In genomic region chr17:61574542-61575351, GRCh38 we compare ENCODE assay signal across 8 cellular contexts. TPM values are rescaled to one million over a fixed set of nuclear protein-coding genes. Genes with fewer than 3 reads are reported as not detected.
DNase-seq lines count a peak whose midpoint lies in the region; ATAC-seq and TF ChIP-seq lines count a peak whose summit lies in the region.

No MANE protein-coding gene starts in this region.

- no peak for TF ChIP-seq EP300 in esophagus muscularis mucosa (IDR thresholded peaks at IDR 0.05)

- H3K4me1 ChIP-seq in heart right ventricle (no peaks in the 10 kb centered on the region), esophagus muscularis mucosa (peaks cover 0 to 4% (median 0%) of the 10 kb centered on the region in 4 donors), vagina (peaks cover 5% of the 10 kb centered on the region)

- intact Hi-C loops in heart right ventricle (cut with DNase I) = no loop called here
- intact Hi-C loops in left cardiac atrium (cut with DNase I) = no loop called here
- intact Hi-C loops in esophagus muscularis mucosa (cut with DNase I) = no loop called here
- intact Hi-C loops in sciatic nerve (cut with DNase I) = no loop called here
- intact Hi-C loops in vagina (cut with DNase I) = no loop called here

- H3K9me3 ChIP-seq in heart right ventricle (peaks cover 0 to 15% (median 6%) of the 10 kb centered on the region in 11 donors), esophagus muscularis mucosa (peaks cover 0 to 6% (median 4%) of the 10 kb centered on the region in 4 donors), vagina (no peaks in the 10 kb centered on the region)

- no peak overlapping the region for H3K27ac ChIP-seq in heart right ventricle
- H3K27ac ChIP-seq in esophagus muscularis mucosa (replicated peaks in 1 of 4) = no peak overlapping the region
- H3K27ac ChIP-seq in vagina = no peak overlapping the region

- peak in 5 of 9 donors; percentile 10 to 32 (median 26) for TF ChIP-seq CTCF in heart right ventricle (IDR thresholded peaks at IDR 0.05)
- peak; percentile 15 to 26 (median 19) for TF ChIP-seq CTCF in esophagus muscularis mucosa (IDR thresholded peaks at IDR 0.05)
- peak in 1 of 3 experiments; percentile 14 for TF ChIP-seq CTCF in vagina (IDR thresholded peaks at IDR 0.05)

- ATAC-seq in heart right ventricle (no peak), left cardiac atrium (no peak), sciatic nerve (peak; percentile 59), HG02970 (IDR thresholded peaks at IDR 0.05; ENCODE audit: low FRiP score, unreplicated experiment) (no peak)

- H3K4me3 ChIP-seq in heart right ventricle (no peak overlapping the region), esophagus muscularis mucosa (no peak overlapping the region), vagina (no peak overlapping the region)

- no peak for DNase-seq in heart right ventricle
- no peak for DNase-seq in left cardiac atrium
- peak; percentile 6 for DNase-seq in NCI-H526 treated with DMSO at 0.1 percent for 48 hours (lab: John Stamatoyannopoulos, UW)
- no peak for DNase-seq in esophagus muscularis mucosa (ENCODE audit: extremely low spot score)
- DNase-seq in sciatic nerve (ENCODE audit: low spot score) = no peak
- no peak for DNase-seq in NCI-H1048 (lab: John Stamatoyannopoulos, UW)
- DNase-seq in vagina (ENCODE audit: extremely low spot score in 2 of 2) = no peak

- TF ChIP-seq POLR2A in esophagus muscularis mucosa (IDR thresholded peaks at IDR 0.05; ENCODE audit: low read depth) (no peak), vagina (IDR thresholded peaks at IDR 0.05) (no peak)

- 30 to 31% methylated on average over 9 of the region's 9 CpGs for WGBS in heart right ventricle, 2 donors
- 26% methylated on average over 9 of the region's 9 CpGs for WGBS in esophagus muscularis mucosa

- H3K36me3 ChIP-seq in heart right ventricle (no peaks in the 10 kb centered on the region), esophagus muscularis mucosa (no peaks in the 10 kb centered on the region), vagina (no peaks in the 10 kb centered on the region)

- H3K27me3 ChIP-seq in heart right ventricle = peaks cover 0 to 24% (median 7%) of the 10 kb centered on the region in 7 donors
- H3K27me3 ChIP-seq in esophagus muscularis mucosa = no peaks in the 10 kb centered on the region
- no peaks in the 10 kb centered on the region for H3K27me3 ChIP-seq in vagina

RNA-seq across cellular contexts. Expression of gene NACA2, which starts 16.3 kb away (rescaled TPM):
- total RNA-seq in heart right ventricle (not detected), left cardiac atrium (not detected), esophagus muscularis mucosa (not detected), sciatic nerve (not detected), vagina (not detected)
- polyA plus RNA-seq in heart right ventricle = under 1 TPM in 1 of 2 donors, not detected in 1; 0.10 TPM
